Comparison of ENCODE assay signal across 17 cellular contexts in genomic region chr6:28736121-28736520, GRCh38.
DNase-seq lines count a peak whose midpoint lies in the region; ATAC-seq and TF ChIP-seq lines count a peak whose summit lies in the region.
"Had no signal": no experiment of that assay in that cellular context is flagged by ENCODE, and none has a peak within 500 bp of the region (broad histone marks: within the 10 kb centered on the region; RNA-seq: fewer than 3 reads in every experiment).

No MANE protein-coding gene starts in this region.

- H3K9me3 ChIP-seq in Caco-2 (no peaks in the 10 kb centered on the region), HEK293 (ENCODE audit: control insufficient read depth, insufficient read depth, low read depth, low read length) (no peaks in the 10 kb centered on the region), PC-3 (ENCODE audit: low read length) (no peaks in the 10 kb centered on the region), iPS-18a (ENCODE audit: control insufficient read depth, low read depth, low read length) (no peaks in the 10 kb centered on the region)

- peaks cover 22% of the 10 kb centered on the region for H3K4me1 Mint-ChIP-seq in Caco-2 (ENCODE audit: low read depth, unreplicated experiment)
- H3K4me1 Mint-ChIP-seq in activated CD4-positive, alpha-beta T cell treated with anti-CD3 and anti-CD28 coated beads, Interleukin-2, amount 10 ng/mL, durations not matched to agents 7 days and 5 days: peaks cover 16% of the 10 kb centered on the region
- H3K4me1 Mint-ChIP-seq: B cell had no signal

- no peaks in the 10 kb centered on the region for H4K20me1 ChIP-seq in PC-3 (ENCODE audit: low read length)

- H3K4me3 ChIP-seq in Caco-2 (ENCODE audit: low read depth, low read length): no peak overlapping the region
- H3K4me3 ChIP-seq in HEK293 (ENCODE audit: low read depth, low read length): no peak overlapping the region
- H3K4me3 ChIP-seq in PC-3 (ENCODE audit: low read length): peak overlapping the region; percentile 57
- H3K4me3 ChIP-seq in iPS-18a (ENCODE audit: low read length): peak overlapping the region; percentile 73

- H3K27me3 ChIP-seq in Caco-2 (replicated peaks; ENCODE audit: control insufficient read depth, insufficient read depth, low read length) (no peaks in the 10 kb centered on the region), PC-3 (ENCODE audit: low read length) (peaks cover 39% of the 10 kb centered on the region), iPS-18a (ENCODE audit: control insufficient read depth, insufficient read depth, low read length) (peaks cover 80% of the 10 kb centered on the region)

- no peaks in the 10 kb centered on the region for H3K36me3 ChIP-seq in Caco-2 (ENCODE audit: control insufficient read depth, insufficient read depth, low read length)
- H3K36me3 ChIP-seq in HEK293 (ENCODE audit: control insufficient read depth in 2 of 2, insufficient read depth in 1 of 2, low read length in 2 of 2): no peaks in the 10 kb centered on the region
- H3K36me3 ChIP-seq in PC-3 (ENCODE audit: low read depth, low read length): no peaks in the 10 kb centered on the region
- H3K36me3 ChIP-seq in iPS-18a (ENCODE audit: control insufficient read depth, low read depth, low read length): no peaks in the 10 kb centered on the region

- ATAC-seq in PC-3 (no peak), HG03469 (IDR thresholded peaks at IDR 0.05; ENCODE audit: unreplicated experiment) (no peak), GM18873 (IDR thresholded peaks at IDR 0.05; ENCODE audit: low FRiP score, unreplicated experiment) (no peak)
- ATAC-seq: T-cell had no signal

- no peak for DNase-seq in Caco-2
- no peak for DNase-seq in PC-3
- DNase-seq in activated CD4-positive, alpha-beta T cell treated with anti-CD3 and anti-CD28 coated beads, Interleukin-2, amount 10 ng/mL, durations not matched to agents 7 days and 5 days: no peak
- DNase-seq: CD4-positive, alpha-beta T cell; DMS79 treated with DMSO at 0.1 percent for 48 hours; HCEC 1CT; NCI-H1417; NCI-H1930; NCI-H2171; NCI-H510A; NCI-H82; T-cell had no signal

- intact Hi-C loops in Caco-2 (cut with micrococcal nuclease; ENCODE audit: unreplicated experiment): no loop called here
- intact Hi-C loops in PC-3 (cut with micrococcal nuclease): no loop called here

- H3K9ac ChIP-seq in PC-3 (ENCODE audit: low read length): no peak overlapping the region
- no peak overlapping the region for H3K9ac ChIP-seq in iPS-18a (ENCODE audit: low read length)

- H3K79me2 ChIP-seq in PC-3 (ENCODE audit: low read length): no peaks in the 10 kb centered on the region

- no peaks in the 10 kb centered on the region for H3K27me3 Mint-ChIP-seq in Caco-2 (ENCODE audit: insufficient read depth, unreplicated experiment)
- peaks cover 76% of the 10 kb centered on the region for H3K27me3 Mint-ChIP-seq in activated CD4-positive, alpha-beta T cell treated with anti-CD3 and anti-CD28 coated beads, Interleukin-2, amount 10 ng/mL, durations not matched to agents 7 days and 5 days

- no peaks in the 10 kb centered on the region for H3F3A ChIP-seq in PC-3 (ENCODE audit: low read length, unreplicated experiment)

- CTCF ChIA-PET in Caco-2 (lab: Charles Lee) (no interaction called here), HEK293 (lab: Yijun Ruan, JAX) (interaction anchor here (1.1 kb wide), 1 partner anchor 74 kb away, joined by 5 read pairs; no protein-coding TSS in a partner anchor), PC-3 (lab: Charles Lee) (no interaction called here)
- CTCF ChIA-PET in activated CD4-positive, alpha-beta T cell treated with anti-CD3 and anti-CD28 coated beads, Interleukin-2, amount 10 ng/mL, durations not matched to agents 7 days and 5 days (lab: Charles Lee): no interaction called here

- H3K27ac ChIP-seq in HEK293 (ENCODE audit: extremely low read depth, low read depth, low read length): no peak overlapping the region
- no peak overlapping the region for H3K27ac ChIP-seq in PC-3 (ENCODE audit: low read length)
- H3K27ac ChIP-seq in iPS-18a (ENCODE audit: low read length): no peak overlapping the region

- BruUV-seq in Caco-2 (replicated peaks; lab: Mats Ljungman, UMichigan) (no TSS peak), PC-3 (replicated peaks; lab: Mats Ljungman, UMichigan) (no TSS peak)

- peaks cover 12% of the 10 kb centered on the region; the same call in 1 of the 2 replicates for H3K4me1 ChIP-seq in Caco-2
- no peaks in the 10 kb centered on the region for H3K4me1 ChIP-seq in HEK293 (ENCODE audit: control insufficient read depth, insufficient read depth, low read length)
- no peaks in the 10 kb centered on the region for H3K4me1 ChIP-seq in PC-3 (ENCODE audit: insufficient read depth, low read length)
- H3K4me1 ChIP-seq in iPS-18a (ENCODE audit: control insufficient read depth, low read depth, low read length): peaks cover 4% of the 10 kb centered on the region

- H3K4me2 ChIP-seq in PC-3 (ENCODE audit: low read length): peak overlapping the region; percentile 55

- peak overlapping the region; percentile 63 for H3K4me3 Mint-ChIP-seq in Caco-2 (ENCODE audit: unreplicated experiment)
- H3K4me3 Mint-ChIP-seq in activated CD4-positive, alpha-beta T cell treated with anti-CD3 and anti-CD28 coated beads, Interleukin-2, amount 10 ng/mL, durations not matched to agents 7 days and 5 days: no peak overlapping the region
- H3K4me3 Mint-ChIP-seq: B cell; CD4-positive, alpha-beta T cell; T-cell had no signal

- H3K27ac Mint-ChIP-seq in Caco-2 (ENCODE audit: unreplicated experiment): no peak overlapping the region
- no peak overlapping the region for H3K27ac Mint-ChIP-seq in activated CD4-positive, alpha-beta T cell treated with anti-CD3 and anti-CD28 coated beads, Interleukin-2, amount 10 ng/mL, durations not matched to agents 7 days and 5 days
- H3K27ac Mint-ChIP-seq: B cell; CD4-positive, alpha-beta T cell had no signal

- no peaks in the 10 kb centered on the region for H3K9me2 ChIP-seq in PC-3 (replicated peaks; ENCODE audit: low read length)

- no peak overlapping the region for H2AFZ ChIP-seq in PC-3 (ENCODE audit: low read length)

- TF ChIP-seq CTCF in Caco-2 (IDR thresholded peaks at IDR 0.05; ENCODE audit: insufficient read depth in 1 of 2, low read depth in 1 of 2, low read length in 1 of 2, severe bottlenecking in 1 of 2, unreplicated experiment in 1 of 2): no peak
- TF ChIP-seq CTCF in HEK293 (tag by site-specific recombination; IDR thresholded peaks at IDR 0.05): no peak
- no peak for TF ChIP-seq CTCF in PC-3 (conservative IDR thresholded peaks at IDR 0.05; ENCODE audit: low read depth, low read length)

- POLR2A ChIA-PET in Caco-2 (lab: Charles Lee) (no interaction called here), HEK293 (lab: Yijun Ruan, JAX) (interaction anchor here (2.5 kb wide), 1 partner anchor 22 kb away, joined by 9 read pairs; no protein-coding TSS in a partner anchor), PC-3 (lab: Charles Lee; ENCODE audit: unreplicated experiment) (no interaction called here)
- POLR2A ChIA-PET in activated CD4-positive, alpha-beta T cell treated with anti-CD3 and anti-CD28 coated beads, Interleukin-2, amount 10 ng/mL, durations not matched to agents 7 days and 5 days (lab: Charles Lee): no interaction called here

- H3K36me3 Mint-ChIP-seq in Caco-2 (ENCODE audit: insufficient read depth, unreplicated experiment): peaks cover 6% of the 10 kb centered on the region
- peaks cover 5% of the 10 kb centered on the region for H3K36me3 Mint-ChIP-seq in activated CD4-positive, alpha-beta T cell treated with anti-CD3 and anti-CD28 coated beads, Interleukin-2, amount 10 ng/mL, durations not matched to agents 7 days and 5 days (ENCODE audit: low read depth)

- H3K9me3 Mint-ChIP-seq in Caco-2 (ENCODE audit: unreplicated experiment): no peaks in the 10 kb centered on the region
- peaks cover 20% of the 10 kb centered on the region for H3K9me3 Mint-ChIP-seq in activated CD4-positive, alpha-beta T cell treated with anti-CD3 and anti-CD28 coated beads, Interleukin-2, amount 10 ng/mL, durations not matched to agents 7 days and 5 days

TF ChIP-seq in HEK293, 187 proteins besides CTCF, POLR2A, EP300 and RAD21:
- TF ChIP-seq ZNF558 (tag by site-specific recombination; IDR thresholded peaks at IDR 0.05) (0 out of 2 replicates have a peak, but pooled peaks have one; percentile 15), ZNF350 (tag by site-specific recombination; IDR thresholded peaks at IDR 0.05) (no peak), ZBTB48 (tag by site-specific recombination; IDR thresholded peaks at IDR 0.05) (0 out of 2 replicates have a peak, but pooled peaks have one; percentile 26), ZNF239 (tag by site-specific recombination; IDR thresholded peaks at IDR 0.05) (no peak)
- TF ChIP-seq, protein P1, sequence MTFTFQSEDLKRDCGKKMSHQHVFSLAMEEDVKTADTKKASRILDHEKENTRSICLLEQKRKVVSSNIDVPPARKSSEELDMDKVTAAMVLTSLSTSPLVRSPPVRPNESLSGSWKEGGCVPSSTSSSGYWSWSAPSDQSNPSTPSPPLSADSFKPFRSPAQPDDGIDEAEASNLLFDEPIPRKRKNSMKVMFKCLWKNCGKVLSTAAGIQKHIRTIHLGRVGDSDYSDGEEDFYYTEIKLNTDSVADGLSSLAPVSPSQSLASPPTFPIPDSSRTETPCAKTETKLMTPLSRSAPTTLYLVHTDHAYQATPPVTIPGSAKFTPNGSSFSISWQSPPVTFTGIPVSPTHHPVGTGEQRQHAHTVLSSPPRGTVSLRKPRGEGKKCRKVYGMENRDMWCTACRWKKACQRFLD (tag by site-specific recombination; IDR thresholded peaks at IDR 0.05): no peak

Comparison
In these comparisons a context has a peak if more than half of its experiments do, and no peak if none do; other contexts are left out.
1. H3K4me3 ChIP-seq: peak in PC-3 (single experiment) and iPS-18a (single experiment); none in Caco-2 (single experiment) and HEK293 (single experiment).